ENCODE assay signal across 8 cellular contexts in the genomic region with DNA sequence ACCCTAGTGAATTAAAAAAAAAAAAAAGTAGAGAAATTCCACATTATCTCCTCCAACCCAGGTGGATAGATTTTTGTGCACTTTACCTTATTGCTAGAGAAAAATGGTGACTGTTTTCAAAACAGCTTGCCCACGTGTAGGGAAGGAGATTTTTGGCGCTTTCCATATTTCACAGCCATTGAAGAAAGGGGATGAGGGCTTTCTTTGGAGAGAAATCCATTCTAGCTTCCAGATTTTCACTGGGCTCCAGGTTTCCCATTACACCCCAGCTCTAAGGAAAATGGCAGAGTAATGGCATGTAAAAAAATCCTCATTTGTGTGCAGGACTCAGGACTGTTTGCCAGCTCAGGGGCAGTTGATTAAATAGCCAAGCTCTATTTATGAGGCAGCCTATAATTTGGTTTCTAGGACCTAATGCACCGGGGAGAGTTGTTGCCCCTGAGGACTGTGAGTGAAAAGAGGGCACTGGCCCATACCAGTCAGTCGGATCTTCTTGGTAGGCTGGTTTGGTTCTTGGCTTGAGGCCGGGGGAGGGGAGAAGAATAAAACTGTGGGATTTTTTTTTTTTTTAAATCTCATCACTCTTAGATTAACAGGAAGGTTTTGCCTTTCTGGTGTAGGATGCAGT. TPM values are rescaled to one million over a fixed set of nuclear protein-coding genes. Genes with fewer than 3 reads are reported as not detected.
DNase-seq lines count a peak whose midpoint lies in the region; ATAC-seq, FAIRE-seq and TF ChIP-seq lines count a peak whose summit lies in the region.

No MANE protein-coding gene starts in this region.

- peak overlapping the region in 9 of 10 donors; percentile 86 to 98 (median 94) for H3K4me3 Mint-ChIP-seq in naive thymus-derived CD8-positive, alpha-beta T cell

- DNase-seq in BE2C = no peak
- no peak for DNase-seq in caudate nucleus (lab: John Stamatoyannopoulos, UW)
- DNase-seq in naive thymus-derived CD8-positive, alpha-beta T cell = no peak
- no peak for DNase-seq in HTR-8/SVneo (ENCODE audit: insufficient read length, low spot score)
- DNase-seq in central memory CD4-positive, alpha-beta T cell = no peak
- no peak for DNase-seq in AG08395 (ENCODE audit: low spot score)

- peaks cover 3% of the 10 kb centered on the region; the same call in 1 of the 2 replicates for H3K4me1 ChIP-seq in BE2C
- peaks cover 27% of the 10 kb centered on the region for H3K4me1 ChIP-seq in KMS-11 (ENCODE audit: low read depth, poor library complexity, severe bottlenecking)

- peak overlapping the region; percentile 89 to 98 (median 96) for H3K27ac Mint-ChIP-seq in naive thymus-derived CD8-positive, alpha-beta T cell

- POLR2A ChIA-PET in naive thymus-derived CD8-positive, alpha-beta T cell (lab: Charles Lee) = interaction anchor here (0.5 to 12.3 kb wide), 25 partner anchors 8 to 459 kb away, joined by 3 to 432 read pairs (median 4); partner anchors contain the start of gene PIGV

- peak overlapping the region; percentile 83 for H3K27ac ChIP-seq in KMS-11
- peak overlapping the region; percentile 95 for H3K27ac ChIP-seq in caudate nucleus (ENCODE audit: low read depth, low read length)

- no peaks in the 10 kb centered on the region for H3K27me3 ChIP-seq in BE2C
- no peaks in the 10 kb centered on the region for H3K27me3 ChIP-seq in KMS-11 (ENCODE audit: insufficient read depth, low read depth)

- peak overlapping the region; percentile 89 for H3K4me2 ChIP-seq in KMS-11

- H3K27me3 Mint-ChIP-seq in naive thymus-derived CD8-positive, alpha-beta T cell = no peaks in the 10 kb centered on the region

- TF ChIP-seq CTCF in BE2C (IDR thresholded peaks at IDR 0.05; ENCODE audit: low read depth, low read length) (no peak), KMS-11 (conservative IDR thresholded peaks at IDR 0.05; ENCODE audit: low read depth, low read length) (no peak)

- H3K4me1 Mint-ChIP-seq in naive thymus-derived CD8-positive, alpha-beta T cell = peaks cover 14 to 41% (median 29%) of the 10 kb centered on the region in 4 donors

- no peaks in the 10 kb centered on the region for H3K9me3 Mint-ChIP-seq in naive thymus-derived CD8-positive, alpha-beta T cell

- FAIRE-seq in HTR-8/SVneo (lab: Jason Lieb, UNC) = no peak

- peaks cover 3% of the 10 kb centered on the region; the same call in 1 of the 2 replicates for H4K20me1 ChIP-seq in KMS-11 (ENCODE audit: insufficient read depth)

- H3K36me3 ChIP-seq in BE2C (no peaks in the 10 kb centered on the region; the same call in 1 of the 2 replicates), KMS-11 (ENCODE audit: insufficient read depth) (no peaks in the 10 kb centered on the region)

- H3K79me2 ChIP-seq in KMS-11 (ENCODE audit: insufficient read depth, low read depth) = peaks cover 18% of the 10 kb centered on the region

- H3K4me3 ChIP-seq in BE2C (ENCODE audit: low read depth, low read length) (peak overlapping the region; percentile 51), KMS-11 (IDR thresholded peaks at IDR 0.05; ENCODE audit: insufficient read depth, low read depth, low read length) (peak overlapping the region; percentile 20)

- H3K36me3 Mint-ChIP-seq in naive thymus-derived CD8-positive, alpha-beta T cell = no peaks in the 10 kb centered on the region

- no peak for ATAC-seq in naive thymus-derived CD8-positive, alpha-beta T cell
- no peak for ATAC-seq in HG03432 (IDR thresholded peaks at IDR 0.05; ENCODE audit: unreplicated experiment)

- peak overlapping the region; percentile 93; the same call in 1 of the 2 replicates for H3K9ac ChIP-seq in KMS-11

- H3K9me3 ChIP-seq in BE2C = no peaks in the 10 kb centered on the region

- H2AFZ ChIP-seq in KMS-11 (ENCODE audit: low read depth) = peak overlapping the region; percentile 35; the same call in 1 of the 2 replicates

RNA-seq across cellular contexts. Expression of gene ARID1A, which starts 2.1 kb away (rescaled TPM):
- 90.2 TPM for polyA plus RNA-seq in BE2C (2012; ENCODE audit: insufficient read depth, insufficient read length, low read depth)
- 100 to 1,000 TPM; 123 TPM for total RNA-seq in naive thymus-derived CD8-positive, alpha-beta T cell
- polyA plus RNA-seq in naive thymus-derived CD8-positive, alpha-beta T cell = 10 to 100 TPM; 21.2 to 32.0 (median 28.9) TPM
